In the genomic region with DNA sequence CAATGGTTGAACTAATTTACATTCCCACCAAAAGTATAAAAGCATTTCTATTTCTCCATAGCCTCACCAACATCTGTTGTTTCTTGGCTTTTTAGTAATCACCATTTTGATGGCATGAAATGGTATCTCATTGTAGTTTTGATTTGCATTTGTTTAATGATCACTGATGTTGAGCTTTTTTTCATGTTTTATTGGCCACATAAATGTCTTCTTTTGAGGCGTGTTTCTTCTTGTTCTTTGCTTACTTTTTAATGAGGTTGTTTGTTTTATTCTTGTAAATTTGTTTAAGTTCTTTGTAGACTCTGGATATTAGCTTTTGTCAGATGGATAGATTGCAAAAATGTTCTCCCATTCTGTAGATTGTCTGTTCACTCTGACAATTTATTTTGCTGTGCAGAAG, we compare ENCODE assay signal across 25 cellular contexts. TPM values are rescaled to one million over a fixed set of nuclear protein-coding genes. Genes with fewer than 3 reads are reported as not detected.
A peak's percentile ranks its signal among the peaks of the same experiment; 100 is the strongest.
DNase-seq lines count a peak whose midpoint lies in the region; ATAC-seq, FAIRE-seq and TF ChIP-seq lines count a peak whose summit lies in the region.
"Had no signal": no experiment of that assay in that cellular context is flagged by ENCODE, and none has a peak within 500 bp of the region (broad histone marks: within the 10 kb centered on the region; RNA-seq: fewer than 3 reads in every experiment).

No MANE protein-coding gene starts in this region.

- no peaks in the 10 kb centered on the region for H4K20me1 ChIP-seq in GM12878 (ENCODE audit: control insufficient read depth, insufficient read depth)
- H4K20me1 ChIP-seq: BLaER1 had no signal

- RAD21 ChIA-PET in GM12878 (lab: Charles Lee; ENCODE audit: unreplicated experiment), result no interaction called here

- SMC1A ChIA-PET in GM12878 (lab: Charles Lee; ENCODE audit: uncharacterized antibody, unreplicated experiment), result interaction anchor here (0.6 kb wide), 1 partner anchor 687 kb away, joined by 3 read pairs; no protein-coding TSS in a partner anchor

- no peak for TF ChIP-seq EP300 in GM12878 (IDR thresholded peaks at IDR 0.05; ENCODE audit: borderline replicate concordance in 1 of 2, control insufficient read depth in 1 of 2, low read depth in 2 of 2, low read length in 2 of 2)
- no peak for TF ChIP-seq EP300 in esophagus muscularis mucosa (IDR thresholded peaks at IDR 0.05)

- H3K4me3 ChIP-seq in GM12878 (no peak overlapping the region), esophagus muscularis mucosa (no peak overlapping the region)
- H3K4me3 ChIP-seq: BLaER1 had no signal

- TF ChIP-seq RAD21 in GM12878 (IDR thresholded peaks at IDR 0.05; ENCODE audit: insufficient read depth, low read depth, low read length), result no peak

- H3K4me1 ChIP-seq in GM12878 (ENCODE audit: control insufficient read depth, insufficient read depth, low read length), result no peaks in the 10 kb centered on the region
- no peaks in the 10 kb centered on the region for H3K4me1 ChIP-seq in esophagus muscularis mucosa
- H3K4me1 ChIP-seq: BE2C, BLaER1 had no signal

- POLR2A ChIA-PET in GM12878 (lab: Charles Lee), result no interaction called here

- H3K9me3 ChIP-seq in GM12878 (replicated peaks; ENCODE audit: control insufficient read depth, insufficient read depth, low read length) (peaks cover 2% of the 10 kb centered on the region; the same call in 1 of the 3 replicates), esophagus muscularis mucosa (peaks cover 0 to 12% (median 4%) of the 10 kb centered on the region in 4 donors)
- H3K9me3 ChIP-seq: BE2C had no signal

- in situ Hi-C loops in GM12878 (cut with MboI), result no loop called here

- ATAC-seq in GM12878, result no peak

- intact Hi-C loops in GM12878 (cut with micrococcal nuclease; ENCODE audit: unreplicated experiment), result no loop called here
- intact Hi-C loops in esophagus muscularis mucosa (cut with DNase I), result no loop called here

- TF ChIP-seq POLR2A in GM12878 (IDR thresholded peaks at IDR 0.05; ENCODE audit: low read depth, low read length) (no peak), esophagus muscularis mucosa (IDR thresholded peaks at IDR 0.05; ENCODE audit: low read depth) (no peak)

- no peak overlapping the region for H2AFZ ChIP-seq in GM12878 (ENCODE audit: control insufficient read depth, low read depth, low read length)

- DNase-seq in NCI-H69 (lab: John Stamatoyannopoulos, UW) (peak; percentile 34), GM12878 (ENCODE audit: low read depth, low spot score) (no peak), MV-4-11 (lab: John Stamatoyannopoulos, UW) (no peak), esophagus muscularis mucosa (ENCODE audit: extremely low spot score) (no peak), NK-92 (lab: John Stamatoyannopoulos, UW; ENCODE audit: unreplicated experiment) (no peak)
- DNase-seq: 8988T; ACHN; BE2C; C1 segment of cervical spinal cord; CD4-positive, alpha-beta memory T cell; CD4-positive, CD25-positive, alpha-beta regulatory T cell; CD8-positive, alpha-beta memory T cell; COR-L47; DMS 273 treated with DMSO at 0.1 percent for 48 hours; DMS153; DMS53; DMS79; DND-41; EL; GDM1 had no signal

- FAIRE-seq in GM12878 (lab: Jason Lieb, UNC), result peak; percentile 35
- FAIRE-seq in endometrium (lab: Jason Lieb, UNC), result peak; percentile 66
- FAIRE-seq: A204.1, GM12891 had no signal

- no peak overlapping the region for H3K4me2 ChIP-seq in GM12878 (ENCODE audit: control insufficient read depth, insufficient read depth)
- H3K4me2 ChIP-seq: BLaER1 had no signal

- BruUV-seq in GM12878 (replicated peaks; lab: Mats Ljungman, UMichigan), result no TSS peak

- H3K79me2 ChIP-seq in GM12878 (ENCODE audit: control insufficient read depth, insufficient read depth, low read length), result no peaks in the 10 kb centered on the region

- no peak overlapping the region for H3K9ac ChIP-seq in GM12878 (ENCODE audit: control insufficient read depth, insufficient read depth, low read length)
- H3K9ac ChIP-seq: BLaER1 had no signal

- H3K27me3 ChIP-seq in GM12878 (replicated peaks in 1 of 2; ENCODE audit: control insufficient read depth in 2 of 2, insufficient read depth in 2 of 2, low read length in 1 of 2) (no peaks in the 10 kb centered on the region), esophagus muscularis mucosa (no peaks in the 10 kb centered on the region)
- H3K27me3 ChIP-seq: BE2C, BLaER1 had no signal

- CTCF ChIA-PET in GM12878 (lab: Yijun Ruan, JAX), result no interaction called here

- H3K36me3 ChIP-seq in GM12878 (ENCODE audit: control insufficient read depth in 2 of 2, insufficient read depth in 2 of 2, low read length in 1 of 2) (no peaks in the 10 kb centered on the region; a peak in 1 of 4 replicates), esophagus muscularis mucosa (peaks cover 0 to 9% (median 0%) of the 10 kb centered on the region in 4 donors)

- H3K27ac ChIP-seq in 22Rv1 (peak overlapping the region; percentile 70), GM12878 (ENCODE audit: control insufficient read depth, insufficient read depth) (no peak overlapping the region), esophagus muscularis mucosa (replicated peaks in 1 of 4) (no peak overlapping the region)
- H3K27ac ChIP-seq: BLaER1 had no signal

- TF ChIP-seq CTCF in 22Rv1 (IDR thresholded peaks at IDR 0.05) (no peak), GM12878 (IDR thresholded peaks at IDR 0.05 in 2 of 3, conservative IDR thresholded peaks at IDR 0.05 in 1 of 3; ENCODE audit: control insufficient read depth in 2 of 3, extremely low read depth in 1 of 3, insufficient read depth in 1 of 3, low read depth in 3 of 3, low read length in 3 of 3) (no peak), esophagus muscularis mucosa (IDR thresholded peaks at IDR 0.05) (no peak)

- WGBS in GM12878 (ENCODE audit: insufficient coverage, insufficient replicate concordance, low lambda C conversion rate, missing lambda C conversion rate), result 96% methylated on average over 1 of the region's 1 CpG
- 96% methylated on average over 1 of the region's 1 CpG for WGBS in esophagus muscularis mucosa

TF ChIP-seq in GM12878, 131 proteins besides CTCF, POLR2A, EP300 and RAD21:
- no peak for TF ChIP-seq RCOR1 (conservative IDR thresholded peaks at IDR 0.05; ENCODE audit: low read depth, low read length)
- TF ChIP-seq, protein P1, sequence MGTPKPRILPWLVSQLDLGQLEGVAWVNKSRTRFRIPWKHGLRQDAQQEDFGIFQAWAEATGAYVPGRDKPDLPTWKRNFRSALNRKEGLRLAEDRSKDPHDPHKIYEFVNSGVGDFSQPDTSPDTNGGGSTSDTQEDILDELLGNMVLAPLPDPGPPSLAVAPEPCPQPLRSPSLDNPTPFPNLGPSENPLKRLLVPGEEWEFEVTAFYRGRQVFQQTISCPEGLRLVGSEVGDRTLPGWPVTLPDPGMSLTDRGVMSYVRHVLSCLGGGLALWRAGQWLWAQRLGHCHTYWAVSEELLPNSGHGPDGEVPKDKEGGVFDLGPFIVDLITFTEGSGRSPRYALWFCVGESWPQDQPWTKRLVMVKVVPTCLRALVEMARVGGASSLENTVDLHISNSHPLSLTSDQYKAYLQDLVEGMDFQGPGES (IDR thresholded peaks at IDR 0.05), result no peak
- no peak for TF ChIP-seq SMAD5 (IDR thresholded peaks at IDR 0.05; ENCODE audit: low read depth)

RNA-seq across cellular contexts. Expression of a gene that starts 28.2 kb away (rescaled TPM):
- total RNA-seq in GM12878 (2013; cell fraction: nucleolus; rRNA removed), result 50.8 and 55.6 TPM in 2 replicates
- total RNA-seq in GM12878 (2014; rRNA removed), result 10.7 and 12.0 TPM in 2 replicates
- 10.3 and 12.3 TPM in 2 replicates for total RNA-seq in GM12878 (2014; rRNA removed; fragmentation: Illumina TruSeq; extraction: Trizol)
- 7.6 and 7.7 TPM in 2 replicates for total RNA-seq in GM12878 (2021)
- 2.3 TPM for polyA plus RNA-seq in GM12878 (2011; ENCODE audit: low read depth)
- polyA plus RNA-seq in GM12878 (2011; rRNA removed), result 13.2 and 22.3 TPM in 2 replicates
- polyA plus RNA-seq in GM12878 (2011; cell fraction: cytosol; rRNA removed), result 6.3 and 6.8 TPM in 2 replicates
- polyA plus RNA-seq in GM12878 (2011; cell fraction: nucleus; rRNA removed), result 7.8 and 8.5 TPM in 2 replicates
- 3.9 and 4.5 TPM in 2 replicates for polyA plus RNA-seq in GM12878 (2012)
- polyA plus RNA-seq in GM12878 (2014; fragmentation: Illumina TruSeq; extraction: Trizol), result 9.4 and 10.7 TPM in 2 replicates
- polyA plus RNA-seq in GM12878 (2014; fragmentation: Nextera tagmentation; extraction: Ambion mirVana), result 1 to 10 TPM; 4.9 to 5.1 TPM
- polyA plus RNA-seq in GM12878 (2014; rRNA removed), result 5.2 and 6.3 TPM in 2 replicates
- 10 to 100 TPM in 1 of 2 experiments, 1 to 10 TPM in 1; 8.7 to 11.9 TPM for polyA plus RNA-seq in GM12878 (2016; fragmentation: Nextera tagmentation; extraction: Ambion mirVana)
- 11.0 and 12.3 TPM in 2 replicates for polyA minus RNA-seq in GM12878 (2011; rRNA and poly(A)+ RNA removed)
- 6.3 and 6.9 TPM in 2 replicates for polyA minus RNA-seq in GM12878 (2011; cell fraction: cytosol; rRNA and poly(A)+ RNA removed)
- polyA minus RNA-seq in GM12878 (2011; cell fraction: nucleus; rRNA and poly(A)+ RNA removed), result 7.3 and 15.2 TPM in 2 replicates
- total RNA-seq in esophagus muscularis mucosa, result 1 to 10 TPM; 1.7 to 2.5 (median 2.2) TPM

RNA-seq across cellular contexts. Expression of a gene that starts 31.7 kb away (rescaled TPM):
- 54.0 and 56.4 TPM in 2 replicates for total RNA-seq in GM12878 (2013; cell fraction: nucleolus; rRNA removed)
- total RNA-seq in GM12878 (2014; rRNA removed) (7.9 and 10.8 TPM in 2 replicates), GM12878 (2014; rRNA removed; fragmentation: Illumina TruSeq; extraction: Trizol) (15.3 and 17.4 TPM in 2 replicates), GM12878 (2021) (8.9 and 12.3 TPM in 2 replicates), esophagus muscularis mucosa (1 to 10 TPM; 4.1 to 9.1 (median 4.8) TPM)
- polyA plus RNA-seq in GM12878 (2011; ENCODE audit: low read depth), result 2.6 TPM
- polyA plus RNA-seq in GM12878 (2011; rRNA removed) (18.7 and 26.1 TPM in 2 replicates), GM12878 (2014; fragmentation: Illumina TruSeq; extraction: Trizol) (14.3 and 15.0 TPM in 2 replicates), GM12878 (2014; fragmentation: Nextera tagmentation; extraction: Ambion mirVana) (1 to 10 TPM; 2.5 to 2.8 TPM), GM12878 (2014; rRNA removed) (6.6 and 8.7 TPM in 2 replicates), GM12878 (2016; fragmentation: Nextera tagmentation; extraction: Ambion mirVana) (10 to 100 TPM in 1 of 2 experiments, 1 to 10 TPM in 1; 9.3 to 10.7 TPM)
- polyA plus RNA-seq in GM12878 (2011; cell fraction: cytosol; rRNA removed), result 6.9 and 9.4 TPM in 2 replicates
- polyA plus RNA-seq in GM12878 (2011; cell fraction: nucleus; rRNA removed), result 15.1 and 16.7 TPM in 2 replicates
- polyA plus RNA-seq in GM12878 (2012), result 6.8 and 8.2 TPM in 2 replicates
- polyA minus RNA-seq in GM12878 (2011; rRNA and poly(A)+ RNA removed), result 13.3 and 17.1 TPM in 2 replicates
- 13.1 and 19.1 TPM in 2 replicates for polyA minus RNA-seq in GM12878 (2011; cell fraction: cytosol; rRNA and poly(A)+ RNA removed)
- polyA minus RNA-seq in GM12878 (2011; cell fraction: nucleus; rRNA and poly(A)+ RNA removed), result 56.7 and 57.5 TPM in 2 replicates
